In the genomic region with DNA sequence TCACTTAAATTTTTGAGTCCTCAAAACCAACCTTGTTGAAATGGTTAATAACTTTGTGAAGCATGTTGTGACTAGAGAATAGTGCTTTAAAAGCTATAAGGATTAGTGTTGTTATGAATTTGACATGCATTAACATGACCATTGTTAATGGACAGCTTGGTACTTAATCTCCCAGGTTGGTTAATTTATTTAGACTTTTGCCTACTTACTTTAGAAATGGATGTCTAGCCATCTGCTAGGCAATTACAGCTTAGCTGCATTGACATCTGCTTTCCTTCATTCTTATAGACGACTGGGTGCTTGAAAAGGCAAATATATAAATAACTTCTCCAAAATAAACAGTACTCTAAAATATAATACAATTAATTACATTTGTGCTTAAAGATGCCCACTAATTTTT, we compare ENCODE assay signal across 18 cellular contexts.
"Had no signal": no experiment of that assay in that cellular context is flagged by ENCODE, and none has a peak within 500 bp of the region (broad histone marks: within the 10 kb centered on the region; RNA-seq: fewer than 3 reads in every experiment).

No MANE protein-coding gene starts in this region.

- H3K4me1 Mint-ChIP-seq: activated CD4-positive, alpha-beta T cell treated with anti-CD3 and anti-CD28 coated beads for 36 hours; activated naive CD4-positive, alpha-beta T cell treated with anti-CD3 and anti-CD28 coated beads, Interleukin-2, amount 50 U/mL, for 24 hours; mesothelial cell of epicardium had no signal

- H3K4me1 ChIP-seq: gastroesophageal sphincter, right atrium auricular region, transverse colon, vagina had no signal

- FAIRE-seq: colon had no signal

- H3K36me3 ChIP-seq: gastroesophageal sphincter, right atrium auricular region, transverse colon, vagina had no signal

- H3K27me3 ChIP-seq: gastroesophageal sphincter, right atrium auricular region, transverse colon, vagina had no signal

- H3K4me3 ChIP-seq: gastroesophageal sphincter, lung, right atrium auricular region, transverse colon, vagina had no signal

- H3K27ac Mint-ChIP-seq: activated CD4-positive, alpha-beta T cell treated with anti-CD3 and anti-CD28 coated beads for 36 hours; activated CD8-positive, alpha-beta T cell treated with anti-CD3 and anti-CD28 coated beads for 36 hours; activated naive CD4-positive, alpha-beta T cell treated with anti-CD3 and anti-CD28 coated beads, Interleukin-2, amount 50 U/mL, for 24 hours; mesothelial cell of epicardium; progenitor cell of endocrine pancreas had no signal

- H3K4me3 Mint-ChIP-seq: activated CD4-positive, alpha-beta T cell treated with anti-CD3 and anti-CD28 coated beads for 36 hours; activated CD8-positive, alpha-beta T cell treated with anti-CD3 and anti-CD28 coated beads for 36 hours; activated naive CD4-positive, alpha-beta T cell treated with anti-CD3 and anti-CD28 coated beads, Interleukin-2, amount 50 U/mL, for 24 hours; mesothelial cell of epicardium had no signal

- DNase-seq: activated CD4-positive, alpha-beta T cell treated with anti-CD3 and anti-CD28 coated beads for 36 hours; activated CD8-positive, alpha-beta T cell treated with anti-CD3 and anti-CD28 coated beads for 36 hours; activated effector memory CD4-positive, alpha-beta T cell treated with anti-CD3 and anti-CD28 coated beads, Interleukin-2, amount 50 U/mL, for 16 hours; activated T-cell treated with anti-CD3 and anti-CD28 coated beads, Interleukin-2, amount 50 U/mL, for 48 hours; amniotic stem cell; left colon; stimulated activated CD4-positive, alpha-beta T cell treated with anti-CD3 and anti-CD28 coated beads, Interleukin-4, amount 100 ng/mL, for 24 hours; stimulated activated CD8-positive, alpha-beta memory T cell treated with anti-CD3 and anti-CD28 coated beads, Interleukin-4, amount 100 ng/mL, for 48 hours; stimulated activated naive CD4-positive, alpha-beta T cell treated with Interleukin-2 at 50 U/mL for 16 hours; transverse colon had no signal

- H3K9me3 ChIP-seq: transverse colon, vagina had no signal

- H3K27ac ChIP-seq: gastroesophageal sphincter, right atrium auricular region, transverse colon, vagina had no signal

- H3K27me3 Mint-ChIP-seq: activated CD4-positive, alpha-beta T cell treated with anti-CD3 and anti-CD28 coated beads for 36 hours; activated CD8-positive, alpha-beta T cell treated with anti-CD3 and anti-CD28 coated beads for 36 hours; activated naive CD4-positive, alpha-beta T cell treated with anti-CD3 and anti-CD28 coated beads, Interleukin-2, amount 50 U/mL, for 24 hours; progenitor cell of endocrine pancreas had no signal

- ATAC-seq: activated CD4-positive, alpha-beta T cell treated with anti-CD3 and anti-CD28 coated beads for 36 hours; activated CD8-positive, alpha-beta T cell treated with anti-CD3 and anti-CD28 coated beads for 36 hours; gastroesophageal sphincter; left colon had no signal
